In genomic region chr20:49804364-49804763, GRCh38 we compare ENCODE assay signal across 22 cellular contexts. TPM values are rescaled to one million over a fixed set of nuclear protein-coding genes. Genes with fewer than 3 reads are reported as not detected.
DNase-seq lines count a peak whose midpoint lies in the region; ATAC-seq and TF ChIP-seq lines count a peak whose summit lies in the region.
"Had no signal": no experiment of that assay in that cellular context is flagged by ENCODE, and none has a peak within 500 bp of the region (broad histone marks: within the 10 kb centered on the region; RNA-seq: fewer than 3 reads in every experiment).

No MANE protein-coding gene starts in this region.

- CTCF ChIA-PET in activated CD4-positive, alpha-beta memory T cell treated with anti-CD3 and anti-CD28 coated beads for 36 hours (lab: Charles Lee) = no interaction called here
- CTCF ChIA-PET in SK-N-SH (lab: Yijun Ruan, JAX) = no interaction called here
- CTCF ChIA-PET in RWPE1 (lab: Yijun Ruan, JAX) = interaction anchor here (0.7 kb wide), 1 partner anchor 107 kb away, joined by 3 read pairs; no protein-coding TSS in a partner anchor

- H3K4me1 ChIP-seq in left ventricle myocardium inferior = no peaks in the 10 kb centered on the region
- H3K4me1 ChIP-seq in SK-N-SH (ENCODE audit: control insufficient read depth in 1 of 2, insufficient read depth in 2 of 2, low read depth in 1 of 2, low read length in 1 of 2) = no peaks in the 10 kb centered on the region
- H3K4me1 ChIP-seq: suprapubic skin, vagina had no signal

- no peak overlapping the region for H3K9ac ChIP-seq in SK-N-SH

- H3K4me3 Mint-ChIP-seq in activated CD4-positive, alpha-beta memory T cell treated with anti-CD3 and anti-CD28 coated beads for 36 hours = no peak overlapping the region
- H3K4me3 Mint-ChIP-seq: GM23338 had no signal

- H3K4me1 Mint-ChIP-seq in activated CD4-positive, alpha-beta memory T cell treated with anti-CD3 and anti-CD28 coated beads for 36 hours (ENCODE audit: low read depth) = peaks cover 53% of the 10 kb centered on the region
- H3K4me1 Mint-ChIP-seq: GM23338 had no signal

- H3K9me3 ChIP-seq in left ventricle myocardium inferior (replicated peaks) = no peaks in the 10 kb centered on the region
- H3K9me3 ChIP-seq in SK-N-SH = no peaks in the 10 kb centered on the region
- H3K9me3 ChIP-seq: suprapubic skin, vagina had no signal

- no peak for TF ChIP-seq RAD21 in SK-N-SH (IDR thresholded peaks at IDR 0.05; ENCODE audit: low read length)

- no peaks in the 10 kb centered on the region for H3K9me2 ChIP-seq in SK-N-SH

- H3K36me3 ChIP-seq in left ventricle myocardium inferior (no peaks in the 10 kb centered on the region), SK-N-SH (replicated peaks in 1 of 2; ENCODE audit: control insufficient read depth in 1 of 2, insufficient read depth in 2 of 2, low read length in 1 of 2) (no peaks in the 10 kb centered on the region)
- H3K36me3 ChIP-seq: suprapubic skin, vagina had no signal

- POLR2A ChIA-PET in activated CD4-positive, alpha-beta memory T cell treated with anti-CD3 and anti-CD28 coated beads for 36 hours (lab: Charles Lee) = no interaction called here
- POLR2A ChIA-PET in SK-N-SH (lab: Yijun Ruan, JAX) (no interaction called here), RWPE1 (lab: Yijun Ruan, JAX; ENCODE audit: low non-redundant PET) (no interaction called here)

- no peaks in the 10 kb centered on the region for H3F3A ChIP-seq in SK-N-SH (replicated peaks; ENCODE audit: insufficient read depth)

- H3K4me2 ChIP-seq in SK-N-SH = no peak overlapping the region
- H3K4me2 ChIP-seq: GM23338 had no signal

- H3K79me2 ChIP-seq in SK-N-SH (ENCODE audit: insufficient read depth) = no peaks in the 10 kb centered on the region

- DNase-seq in activated naive CD4-positive, alpha-beta T cell treated with anti-CD3 and anti-CD28 coated beads, Interleukin-2, amount 50 U/mL, for 72 hours (ENCODE audit: low spot score in 2 of 2) = no peak
- no peak for DNase-seq in activated naive CD4-positive, alpha-beta T cell (lab: John Stamatoyannopoulos, UW)
- no peak for DNase-seq in activated CD4-positive, alpha-beta memory T cell treated with anti-CD3 and anti-CD28 coated beads for 36 hours
- DNase-seq in epithelial cell of prostate (ENCODE audit: low read depth, low spot score) = no peak
- no peak for DNase-seq in left ventricle myocardium inferior
- no peak for DNase-seq in SK-N-SH
- no peak for DNase-seq in RWPE1 (ENCODE audit: low spot score)
- DNase-seq: activated CD4-positive, alpha-beta T cell treated with anti-CD3 and anti-CD28 coated beads, Interleukin-2, amount 50 U/mL, for 1 hour; activated T-cell treated with anti-CD3 and anti-CD28 coated beads, Interleukin-2, amount 50 U/mL, for 1 hour; amniotic stem cell; CD4-positive, alpha-beta T cell; cortex of kidney; Kasumi-1; NCI-H187 treated with DMSO at 0.1 percent for 48 hours; NCI-H69; stimulated activated CD8-positive, alpha-beta memory T cell treated with anti-CD3 and anti-CD28 coated beads, Interleukin-4, amount 100 ng/mL, for 48 hours had no signal

- H3K27ac Mint-ChIP-seq in activated naive CD4-positive, alpha-beta T cell treated with anti-CD3 and anti-CD28 coated beads, Interleukin-2, amount 50 U/mL, for 72 hours = peak overlapping the region; percentile 80 to 81
- H3K27ac Mint-ChIP-seq in activated CD4-positive, alpha-beta memory T cell treated with anti-CD3 and anti-CD28 coated beads for 36 hours = peak overlapping the region; percentile 56
- H3K27ac Mint-ChIP-seq: CD4-positive, alpha-beta T cell; GM23338 had no signal

- intact Hi-C loops in activated CD4-positive, alpha-beta memory T cell treated with anti-CD3 and anti-CD28 coated beads for 36 hours (cut with micrococcal nuclease) = no loop called here
- intact Hi-C loops in left ventricle myocardium inferior (cut with micrococcal nuclease) = no loop called here

- no peaks in the 10 kb centered on the region for H3K36me3 Mint-ChIP-seq in activated naive CD4-positive, alpha-beta T cell treated with anti-CD3 and anti-CD28 coated beads, Interleukin-2, amount 50 U/mL, for 72 hours
- no peaks in the 10 kb centered on the region for H3K36me3 Mint-ChIP-seq in activated CD4-positive, alpha-beta memory T cell treated with anti-CD3 and anti-CD28 coated beads for 36 hours

- H3K27me3 ChIP-seq in left ventricle myocardium inferior (ENCODE audit: low read depth) (no peaks in the 10 kb centered on the region), SK-N-SH (ENCODE audit: insufficient read depth) (no peaks in the 10 kb centered on the region)
- H3K27me3 ChIP-seq: suprapubic skin, vagina had no signal

- 67% methylated on average over 3 of the region's 3 CpGs for WGBS in SK-N-SH (ENCODE audit: low lambda C conversion rate)

- H3K27ac ChIP-seq in epithelial cell of prostate (peak overlapping the region; percentile 77), left ventricle myocardium inferior (replicated peaks) (no peak overlapping the region), SK-N-SH (ENCODE audit: low read depth in 2 of 2, low read length in 1 of 2) (no peak overlapping the region), RWPE1 (no peak overlapping the region)
- H3K27ac ChIP-seq: suprapubic skin, vagina had no signal

- H4K20me1 ChIP-seq in SK-N-SH (ENCODE audit: insufficient read depth) = no peaks in the 10 kb centered on the region

- TF ChIP-seq EP300 in SK-N-SH (IDR thresholded peaks at IDR 0.05; ENCODE audit: borderline replicate concordance in 1 of 2, low read depth in 1 of 2, low read length in 1 of 2) = no peak

- H3K4me3 ChIP-seq in left ventricle myocardium inferior (no peak overlapping the region), SK-N-SH (ENCODE audit: low read depth in 2 of 2, low read length in 1 of 2) (no peak overlapping the region)
- H3K4me3 ChIP-seq: GM23338, suprapubic skin, vagina had no signal

- no peaks in the 10 kb centered on the region for H3K9me3 Mint-ChIP-seq in activated naive CD4-positive, alpha-beta T cell treated with anti-CD3 and anti-CD28 coated beads, Interleukin-2, amount 50 U/mL, for 72 hours
- H3K9me3 Mint-ChIP-seq in activated CD4-positive, alpha-beta memory T cell treated with anti-CD3 and anti-CD28 coated beads for 36 hours = no peaks in the 10 kb centered on the region
- H3K9me3 Mint-ChIP-seq: CD4-positive, alpha-beta T cell; GM23338 had no signal

- no peak for ATAC-seq in activated naive CD4-positive, alpha-beta T cell treated with anti-CD3 and anti-CD28 coated beads, Interleukin-2, amount 50 U/mL, for 72 hours
- ATAC-seq: GM23338, left lobe of liver, Right ventricle myocardium inferior, sciatic nerve had no signal

- H3K27me3 Mint-ChIP-seq in activated CD4-positive, alpha-beta memory T cell treated with anti-CD3 and anti-CD28 coated beads for 36 hours = no peaks in the 10 kb centered on the region
- H3K27me3 Mint-ChIP-seq: CD4-positive, alpha-beta T cell had no signal

- no peak overlapping the region for H2AFZ ChIP-seq in SK-N-SH (ENCODE audit: low read depth)
- H2AFZ ChIP-seq: GM23338 had no signal

- TF ChIP-seq CTCF in left ventricle myocardium inferior (IDR thresholded peaks at IDR 0.05; ENCODE audit: borderline replicate concordance) (no peak), SK-N-SH (IDR thresholded peaks at IDR 0.05) (no peak), RWPE1 (conservative IDR thresholded peaks at IDR 0.05; ENCODE audit: low read depth) (no peak)

TF ChIP-seq in SK-N-SH, 30 proteins besides CTCF, POLR2A, EP300 and RAD21:
- TF ChIP-seq GATA2 (CRISPR knock-in tag; IDR thresholded peaks at IDR 0.05) = no peak
- TF ChIP-seq TEAD4 (IDR thresholded peaks at IDR 0.05; ENCODE audit: borderline replicate concordance, insufficient read depth) = no peak

RNA-seq across cellular contexts. Expression of gene SLC9A8, which starts 8.3 kb away (rescaled TPM):
- total RNA-seq in activated naive CD4-positive, alpha-beta T cell treated with anti-CD3 and anti-CD28 coated beads, Interleukin-2, amount 50 U/mL, for 72 hours = 10 to 100 TPM; 10.7 to 16.2 TPM
- total RNA-seq in activated CD4-positive, alpha-beta memory T cell treated with anti-CD3 and anti-CD28 coated beads for 36 hours = 10 to 100 TPM; 11.5 to 13.0 TPM
- 4.6 TPM for total RNA-seq in left ventricle myocardium inferior
- 2.8 and 3.4 TPM in 2 replicates for polyA plus RNA-seq in SK-N-SH (2012; rRNA removed)
- polyA plus RNA-seq in SK-N-SH (2012; cell fraction: cytosol; rRNA removed) = 1.4 and 2.1 TPM in 2 replicates
- polyA plus RNA-seq in SK-N-SH (2012; cell fraction: nucleus; rRNA removed) = 14.7 and 15.7 TPM in 2 replicates
